ENCODE assay signal across 8 cellular contexts in genomic region chr22:46057762-46058420, GRCh38.
DNase-seq lines count a peak whose midpoint lies in the region; ATAC-seq and TF ChIP-seq lines count a peak whose summit lies in the region.

No MANE protein-coding gene starts in this region.

- DNase-seq in DMS 273 treated with DMSO at 0.1 percent for 48 hours (lab: John Stamatoyannopoulos, UW) (peak; percentile 62), GM20000 (ENCODE audit: low spot score) (peak; percentile 93), KG1 (lab: John Stamatoyannopoulos, UW) (peak; percentile 45), WTC11 (ENCODE audit: low spot score) (peak; percentile 6), fibroblast of peridontal ligament (ENCODE audit: extremely low read depth) (peak; percentile 89), renal cortical epithelial cell (ENCODE audit: low read depth) (peak; percentile 54), chondrocyte (ENCODE audit: low spot score) (no peak), AG20443 (ENCODE audit: low spot score) (no peak)

- peaks cover 26% of the 10 kb centered on the region for H3K27me3 Mint-ChIP-seq in WTC11 (ENCODE audit: low read depth)
- H3K27me3 Mint-ChIP-seq in chondrocyte (ENCODE audit: low read depth): no peaks in the 10 kb centered on the region

- TF ChIP-seq CTCF in GM20000 (IDR thresholded peaks at IDR 0.05; ENCODE audit: extremely low read depth, missing control alignments) (no peak), WTC11 (IDR thresholded peaks at IDR 0.05) (no peak), chondrocyte (IDR thresholded peaks at IDR 0.05) (no peak)

- no peaks in the 10 kb centered on the region for H3K9me3 Mint-ChIP-seq in WTC11
- H3K9me3 Mint-ChIP-seq in chondrocyte (ENCODE audit: low read depth): no peaks in the 10 kb centered on the region

- H3K4me3 Mint-ChIP-seq in WTC11: no peak overlapping the region
- H3K4me3 Mint-ChIP-seq in chondrocyte (ENCODE audit: unreplicated experiment): no peak overlapping the region

- H3K4me1 Mint-ChIP-seq in WTC11 (no peaks in the 10 kb centered on the region), chondrocyte (ENCODE audit: low read depth) (peaks cover 6% of the 10 kb centered on the region)

- POLR2A ChIA-PET in WTC11 (lab: Charles Lee): no interaction called here

- ATAC-seq in WTC11: no peak

- CTCF ChIA-PET in WTC11 (lab: Charles Lee): interaction anchor here (1.4 kb wide), 1 partner anchor 52 kb away, joined by 5 read pairs; no protein-coding TSS in a partner anchor

- H3K36me3 Mint-ChIP-seq in WTC11 (no peaks in the 10 kb centered on the region), chondrocyte (ENCODE audit: low read depth) (no peaks in the 10 kb centered on the region)

- H3K27ac Mint-ChIP-seq in WTC11: no peak overlapping the region
- H3K27ac Mint-ChIP-seq in chondrocyte (ENCODE audit: unreplicated experiment): no peak overlapping the region

TF ChIP-seq in WTC11, 78 proteins besides CTCF, POLR2A, EP300 and RAD21:
- TF ChIP-seq ARID4B (CRISPR knock-in tag; IDR thresholded peaks at IDR 0.05; ENCODE audit: borderline replicate concordance) (no peak), IRF2 (CRISPR knock-in tag; IDR thresholded peaks at IDR 0.05; ENCODE audit: borderline replicate concordance, low read depth) (no peak), GTF2I (CRISPR knock-in tag; conservative IDR thresholded peaks at IDR 0.05) (no peak), NR1H2 (CRISPR knock-in tag; IDR thresholded peaks at IDR 0.05) (no peak), ZNF121 (CRISPR knock-in tag; IDR thresholded peaks at IDR 0.05) (no peak), ZNF219 (CRISPR knock-in tag; IDR thresholded peaks at IDR 0.05; ENCODE audit: borderline replicate concordance) (no peak), ETV6 (CRISPR knock-in tag; IDR thresholded peaks at IDR 0.05) (no peak), ZMAT4 (CRISPR knock-in tag; IDR thresholded peaks at IDR 0.05) (no peak), MXD4 (CRISPR knock-in tag; IDR thresholded peaks at IDR 0.05; ENCODE audit: borderline replicate concordance) (no peak), EMX1 (CRISPR knock-in tag; IDR thresholded peaks at IDR 0.05) (no peak), E2F5 (CRISPR knock-in tag; IDR thresholded peaks at IDR 0.05) (no peak), MYBL2 (CRISPR knock-in tag; IDR thresholded peaks at IDR 0.05) (no peak), HMGA2 (CRISPR knock-in tag; IDR thresholded peaks at IDR 0.05) (no peak), TEAD4 (CRISPR knock-in tag; IDR thresholded peaks at IDR 0.05) (no peak), FOXK1 (CRISPR knock-in tag; IDR thresholded peaks at IDR 0.05) (no peak)
TF ChIP-seq in WTC11: peak in this region for 0.

Comparison
In these comparisons a context has a peak if more than half of its experiments do, and no peak if none do; other contexts are left out.
1. DNase-seq: peak in DMS 273 treated with DMSO at 0.1 percent for 48 hours (single experiment), GM20000 (single experiment), KG1 (single experiment), WTC11 (single experiment), fibroblast of peridontal ligament (single experiment) and renal cortical epithelial cell (single experiment); none in chondrocyte (single experiment) and AG20443 (single experiment).